ENCODE assay signal across 1 cellular context in genomic region chr3:129529436-129530210, GRCh38.
TF ChIP-seq lines count a peak whose summit lies in the region.

No MANE protein-coding gene starts in this region.

TF ChIP-seq in GM23338, 12 proteins besides CTCF, POLR2A, EP300 and RAD21 (continued from another document):
- TF ChIP-seq, protein P1, sequence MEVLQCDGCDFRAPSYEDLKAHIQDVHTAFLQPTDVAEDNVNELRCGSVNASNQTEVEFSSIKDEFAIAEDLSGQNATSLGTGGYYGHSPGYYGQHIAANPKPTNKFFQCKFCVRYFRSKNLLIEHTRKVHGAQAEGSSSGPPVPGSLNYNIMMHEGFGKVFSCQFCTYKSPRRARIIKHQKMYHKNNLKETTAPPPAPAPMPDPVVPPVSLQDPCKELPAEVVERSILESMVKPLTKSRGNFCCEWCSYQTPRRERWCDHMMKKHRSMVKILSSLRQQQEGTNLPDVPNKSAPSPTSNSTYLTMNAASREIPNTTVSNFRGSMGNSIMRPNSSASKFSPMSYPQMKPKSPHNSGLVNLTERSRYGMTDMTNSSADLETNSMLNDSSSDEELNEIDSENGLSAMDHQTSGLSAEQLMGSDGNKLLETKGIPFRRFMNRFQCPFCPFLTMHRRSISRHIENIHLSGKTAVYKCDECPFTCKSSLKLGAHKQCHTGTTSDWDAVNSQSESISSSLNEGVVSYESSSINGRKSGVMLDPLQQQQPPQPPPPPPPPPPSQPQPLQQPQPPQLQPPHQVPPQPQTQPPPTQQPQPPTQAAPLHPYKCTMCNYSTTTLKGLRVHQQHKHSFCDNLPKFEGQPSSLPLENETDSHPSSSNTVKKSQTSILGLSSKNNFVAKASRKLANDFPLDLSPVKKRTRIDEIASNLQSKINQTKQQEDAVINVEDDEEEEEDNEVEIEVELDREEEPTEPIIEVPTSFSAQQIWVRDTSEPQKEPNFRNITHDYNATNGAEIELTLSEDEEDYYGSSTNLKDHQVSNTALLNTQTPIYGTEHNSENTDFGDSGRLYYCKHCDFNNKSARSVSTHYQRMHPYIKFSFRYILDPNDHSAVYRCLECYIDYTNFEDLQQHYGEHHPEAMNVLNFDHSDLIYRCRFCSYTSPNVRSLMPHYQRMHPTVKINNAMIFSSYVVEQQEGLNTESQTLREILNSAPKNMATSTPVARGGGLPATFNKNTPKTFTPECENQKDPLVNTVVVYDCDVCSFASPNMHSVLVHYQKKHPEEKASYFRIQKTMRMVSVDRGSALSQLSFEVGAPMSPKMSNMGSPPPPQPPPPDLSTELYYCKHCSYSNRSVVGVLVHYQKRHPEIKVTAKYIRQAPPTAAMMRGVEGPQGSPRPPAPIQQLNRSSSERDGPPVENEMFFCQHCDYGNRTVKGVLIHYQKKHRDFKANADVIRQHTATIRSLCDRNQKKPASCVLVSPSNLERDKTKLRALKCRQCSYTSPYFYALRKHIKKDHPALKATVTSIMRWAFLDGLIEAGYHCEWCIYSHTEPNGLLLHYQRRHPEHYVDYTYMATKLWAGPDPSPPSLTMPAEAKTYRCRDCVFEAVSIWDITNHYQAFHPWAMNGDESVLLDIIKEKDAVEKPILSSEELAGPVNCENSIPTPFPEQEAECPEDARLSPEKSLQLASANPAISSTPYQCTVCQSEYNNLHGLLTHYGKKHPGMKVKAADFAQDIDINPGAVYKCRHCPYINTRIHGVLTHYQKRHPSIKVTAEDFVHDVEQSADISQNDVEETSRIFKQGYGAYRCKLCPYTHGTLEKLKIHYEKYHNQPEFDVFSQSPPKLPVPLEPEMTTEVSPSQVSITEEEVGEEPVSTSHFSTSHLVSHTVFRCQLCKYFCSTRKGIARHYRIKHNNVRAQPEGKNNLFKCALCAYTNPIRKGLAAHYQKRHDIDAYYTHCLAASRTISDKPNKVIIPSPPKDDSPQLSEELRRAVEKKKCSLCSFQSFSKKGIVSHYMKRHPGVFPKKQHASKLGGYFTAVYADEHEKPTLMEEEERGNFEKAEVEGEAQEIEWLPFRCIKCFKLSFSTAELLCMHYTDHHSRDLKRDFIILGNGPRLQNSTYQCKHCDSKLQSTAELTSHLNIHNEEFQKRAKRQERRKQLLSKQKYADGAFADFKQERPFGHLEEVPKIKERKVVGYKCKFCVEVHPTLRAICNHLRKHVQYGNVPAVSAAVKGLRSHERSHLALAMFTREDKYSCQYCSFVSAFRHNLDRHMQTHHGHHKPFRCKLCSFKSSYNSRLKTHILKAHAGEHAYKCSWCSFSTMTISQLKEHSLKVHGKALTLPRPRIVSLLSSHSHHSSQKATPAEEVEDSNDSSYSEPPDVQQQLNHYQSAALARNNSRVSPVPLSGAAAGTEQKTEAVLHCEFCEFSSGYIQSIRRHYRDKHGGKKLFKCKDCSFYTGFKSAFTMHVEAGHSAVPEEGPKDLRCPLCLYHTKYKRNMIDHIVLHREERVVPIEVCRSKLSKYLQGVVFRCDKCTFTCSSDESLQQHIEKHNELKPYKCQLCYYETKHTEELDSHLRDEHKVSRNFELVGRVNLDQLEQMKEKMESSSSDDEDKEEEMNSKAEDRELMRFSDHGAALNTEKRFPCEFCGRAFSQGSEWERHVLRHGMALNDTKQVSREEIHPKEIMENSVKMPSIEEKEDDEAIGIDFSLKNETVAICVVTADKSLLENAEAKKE (CRISPR knock-in tag; IDR thresholded peaks at IDR 0.05), result no peak
- TF ChIP-seq STAT1 (IDR thresholded peaks at IDR 0.05; ENCODE audit: unreplicated experiment), result no peak
